In the genomic region with DNA sequence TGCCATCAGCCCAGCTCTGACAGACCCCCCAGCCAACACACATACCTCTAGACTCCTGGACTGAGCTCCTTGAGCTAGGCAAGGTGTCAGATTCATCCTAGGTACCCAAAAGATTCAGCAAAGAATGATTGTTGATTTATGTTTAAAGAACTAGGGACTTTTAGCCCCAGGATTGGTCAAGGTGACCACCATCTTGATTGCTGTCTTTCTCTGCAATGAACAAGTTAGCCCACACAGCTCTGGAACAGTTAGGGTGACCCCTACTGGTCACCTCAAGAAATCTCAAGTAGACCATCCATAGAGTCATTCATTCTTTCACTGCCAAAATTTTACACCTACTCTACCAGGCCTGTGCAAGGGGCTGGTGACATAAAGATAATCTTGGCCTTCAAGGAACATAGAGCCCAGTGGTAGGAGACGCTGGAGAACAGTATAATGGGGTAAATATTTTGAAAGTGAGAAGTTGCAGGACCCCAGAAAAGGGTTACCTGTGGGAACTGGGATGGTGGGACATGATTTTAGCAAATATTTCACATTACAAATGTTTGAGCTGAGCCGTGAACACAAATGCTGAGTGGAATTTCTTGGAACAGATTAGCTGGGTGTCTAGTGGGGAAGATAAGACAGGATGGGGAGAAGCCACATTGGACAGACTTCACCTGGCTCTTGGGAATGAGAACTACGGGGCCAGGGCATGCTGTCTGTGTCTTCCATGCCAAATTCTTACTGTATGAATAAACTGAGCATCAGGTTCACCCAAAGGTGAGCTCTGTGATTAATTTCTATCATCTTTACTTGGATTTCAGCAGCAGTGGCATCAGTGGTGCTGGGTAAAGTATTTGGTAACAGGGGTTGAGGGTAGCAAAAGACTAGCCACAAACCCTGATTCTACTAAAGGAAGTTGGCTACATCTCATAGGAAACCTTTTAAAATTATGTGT, we compare ENCODE assay signal across 8 cellular contexts. TPM values are rescaled to one million over a fixed set of nuclear protein-coding genes. Genes with fewer than 3 reads are reported as not detected.
DNase-seq lines count a peak whose midpoint lies in the region; ATAC-seq, FAIRE-seq and TF ChIP-seq lines count a peak whose summit lies in the region.

No MANE protein-coding gene starts in this region.

- CTCF ChIA-PET in T-cell (lab: Charles Lee) = interaction anchor here (0.6 to 3.6 kb wide), 16 partner anchors 16 to 798 kb away, joined by 3 to 32 read pairs (median 5); a partner anchor contains a TSS

- POLR2A ChIA-PET in T-cell (lab: Charles Lee) = no interaction called here

- H3K27me3 ChIP-seq in Loucy (ENCODE audit: insufficient read depth, low read length, poor library complexity, severe bottlenecking) = no peaks in the 10 kb centered on the region

- peak; percentile 89 for TF ChIP-seq CTCF in Loucy (conservative IDR thresholded peaks at IDR 0.05; ENCODE audit: low read length)

- H3K27ac Mint-ChIP-seq in T-cell = no peak overlapping the region
- no peak overlapping the region for H3K27ac Mint-ChIP-seq in effector memory CD8-positive, alpha-beta T cell

- no peak overlapping the region for H3K9ac ChIP-seq in Loucy (ENCODE audit: low read depth, low read length, poor library complexity, severe bottlenecking)

- H3K27me3 Mint-ChIP-seq in T-cell = no peaks in the 10 kb centered on the region
- no peaks in the 10 kb centered on the region for H3K27me3 Mint-ChIP-seq in effector memory CD8-positive, alpha-beta T cell

- H3F3A ChIP-seq in Loucy (ENCODE audit: low read depth) = no peaks in the 10 kb centered on the region

- H3K4me3 ChIP-seq in Loucy (ENCODE audit: low read length, poor library complexity, severe bottlenecking) = no peak overlapping the region

- no peaks in the 10 kb centered on the region for H3K36me3 Mint-ChIP-seq in T-cell
- no peaks in the 10 kb centered on the region for H3K36me3 Mint-ChIP-seq in effector memory CD8-positive, alpha-beta T cell (ENCODE audit: insufficient read depth)

- no peaks in the 10 kb centered on the region for H3K36me3 ChIP-seq in Loucy (ENCODE audit: insufficient read depth, low read length)

- peak overlapping the region; percentile 67 for H2AFZ ChIP-seq in Loucy (ENCODE audit: low read length)

- ATAC-seq in T-cell (replicated peaks in 1 of 4) = peak; percentile 61 to 73 (median 72)
- peak; percentile 78 for ATAC-seq in effector memory CD8-positive, alpha-beta T cell (replicated peaks)
- ATAC-seq in HG02763 (IDR thresholded peaks at IDR 0.05; ENCODE audit: unreplicated experiment) = no peak

- no peaks in the 10 kb centered on the region for H3K9me3 ChIP-seq in Loucy (ENCODE audit: insufficient read depth, low read depth, low read length)

- DNase-seq in COLO668 (lab: John Stamatoyannopoulos, UW; ENCODE audit: unreplicated experiment) (peak; percentile 11), GM19239 (ENCODE audit: insufficient read length, low spot score) (peak; percentile 29), T-cell (peak in 21 of 34 experiments; percentile 3 to 40 (median 16)), medulla oblongata (ENCODE audit: extremely low spot score) (peak; percentile 83), urothelium cell line (ENCODE audit: low spot score) (peak; percentile 31)
- DNase-seq in effector memory CD8-positive, alpha-beta T cell = peak; percentile 9 to 23 (median 15)

- no peak overlapping the region for H3K4me3 Mint-ChIP-seq in T-cell
- no peak overlapping the region for H3K4me3 Mint-ChIP-seq in effector memory CD8-positive, alpha-beta T cell

- H3K4me1 Mint-ChIP-seq in T-cell = peaks cover 0 to 8% (median 2%) of the 10 kb centered on the region in 3 donors
- H3K4me1 Mint-ChIP-seq in effector memory CD8-positive, alpha-beta T cell (ENCODE audit: low read depth in 2 of 2) = peaks cover 0 to 4% of the 10 kb centered on the region in 2 donors

- H4K20me1 ChIP-seq in Loucy (ENCODE audit: insufficient read depth, low read length, poor library complexity, severe bottlenecking) = no peaks in the 10 kb centered on the region

- FAIRE-seq in GM19239 (lab: Jason Lieb, UNC) (peak; percentile 75), urothelium cell line (lab: Jason Lieb, UNC) (no peak)

- H3K79me2 ChIP-seq in Loucy (ENCODE audit: insufficient read depth, low read length) = no peaks in the 10 kb centered on the region

- peaks cover 40% of the 10 kb centered on the region for H3K4me1 ChIP-seq in Loucy (ENCODE audit: insufficient read depth, low read length, poor library complexity, severe bottlenecking)

- no peak overlapping the region for H3K4me2 ChIP-seq in Loucy (ENCODE audit: low read depth, low read length, poor library complexity, severe bottlenecking)

- H3K9me3 Mint-ChIP-seq in T-cell = no peaks in the 10 kb centered on the region
- H3K9me3 Mint-ChIP-seq in effector memory CD8-positive, alpha-beta T cell = no peaks in the 10 kb centered on the region

- no peaks in the 10 kb centered on the region for H3K9me2 ChIP-seq in Loucy (replicated peaks; ENCODE audit: low read depth, low read length)

RNA-seq across cellular contexts. Expression of a gene that starts 39.1 kb away (rescaled TPM):
- under 1 TPM in 2 of 5 donors, not detected in 3; 0.06 to 0.20 TPM for total RNA-seq in T-cell

Comparison
In these comparisons a context has a peak if more than half of its experiments do, and no peak if none do; other contexts are left out.
1. DNase-seq: peak in every context shown above with its lines; median percentile 83 in medulla oblongata; 31 in urothelium cell line; 29 in GM19239; 16 in T-cell; 15 in effector memory CD8-positive, alpha-beta T cell; 11 in COLO668.